ENCODE assay signal across 8 cellular contexts in the genomic region with DNA sequence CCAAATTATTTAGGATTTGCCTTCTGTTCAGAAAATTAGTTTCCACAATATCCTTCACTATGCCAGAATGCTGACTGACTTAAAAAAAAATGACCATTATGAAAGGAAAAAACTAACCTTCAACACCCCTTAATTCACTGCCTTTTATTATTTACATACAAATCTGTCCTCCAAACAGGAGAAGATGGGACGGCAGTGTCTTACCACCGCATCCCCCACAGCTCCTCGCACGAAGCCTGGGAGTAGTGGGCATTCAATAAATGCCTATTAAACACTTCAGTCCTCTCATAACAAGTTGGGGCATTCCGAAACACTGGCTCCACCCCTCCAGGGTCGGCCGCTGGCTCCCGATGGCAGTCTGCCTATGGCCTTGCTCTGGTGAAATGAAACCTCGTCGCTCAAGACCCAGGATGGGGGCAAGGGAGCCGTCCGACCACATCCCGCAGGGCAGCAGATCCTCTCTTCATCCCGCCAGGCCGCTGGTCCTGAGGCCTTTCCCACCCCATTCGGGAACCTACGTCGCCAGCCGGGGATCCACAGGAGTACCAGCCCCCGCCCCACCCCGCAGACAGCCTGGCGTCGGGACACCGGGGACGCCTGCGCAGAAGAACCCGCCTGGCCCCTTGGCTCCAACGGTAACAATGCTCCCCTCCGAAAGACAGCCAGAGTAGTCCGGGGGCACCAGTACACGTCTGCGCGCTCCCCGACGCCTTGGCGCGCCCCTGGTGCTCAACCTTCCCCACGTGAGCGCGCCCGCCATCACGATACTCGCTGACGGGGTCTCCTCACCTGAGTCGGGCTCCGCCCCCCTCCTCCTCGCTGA. TPM values are rescaled to one million over a fixed set of nuclear protein-coding genes. Genes with fewer than 3 reads are reported as not detected.
DNase-seq lines count a peak whose midpoint lies in the region; ATAC-seq and TF ChIP-seq lines count a peak whose summit lies in the region.

No MANE protein-coding gene starts in this region.

- peak overlapping the region; percentile 98 for H3K4me3 ChIP-seq in DOHH2 (ENCODE audit: low read length)
- peak overlapping the region; percentile 93 for H3K4me3 ChIP-seq in SK-N-MC
- peak overlapping the region; percentile 67 to 82 for H3K4me3 ChIP-seq in right atrium auricular region

- H3K36me3 ChIP-seq in DOHH2 (ENCODE audit: control insufficient read depth, low read length) (peaks cover 14% of the 10 kb centered on the region; the same call in 1 of the 2 replicates), SK-N-MC (ENCODE audit: insufficient read depth, low read length) (peaks cover 2% of the 10 kb centered on the region; the same call in 1 of the 2 replicates), right atrium auricular region (no peaks in the 10 kb centered on the region)

- H3K4me1 ChIP-seq in DOHH2 (ENCODE audit: control insufficient read depth, low read length) (peaks cover 34% of the 10 kb centered on the region), right atrium auricular region (peaks cover 0 to 35% of the 10 kb centered on the region in 2 donors)

- H3K9me2 ChIP-seq in DOHH2 (replicated peaks; ENCODE audit: control insufficient read depth, low read length): no peaks in the 10 kb centered on the region

- H3K4me2 ChIP-seq in DOHH2 (ENCODE audit: low read length): peak overlapping the region; percentile 86

- H3K9me3 ChIP-seq in DOHH2 (ENCODE audit: control insufficient read depth, insufficient read depth, low read length): no peaks in the 10 kb centered on the region
- no peaks in the 10 kb centered on the region for H3K9me3 ChIP-seq in SK-N-MC (ENCODE audit: low read depth, low read length)
- H3K9me3 ChIP-seq in right atrium auricular region: no peaks in the 10 kb centered on the region

- DNase-seq in HS-5 (ENCODE audit: low read depth) (peak; percentile 50), SK-N-MC (ENCODE audit: low read depth, low spot score) (no peak), amygdala (lab: John Stamatoyannopoulos, UW) (peak in 46 of 56 donors; percentile 19 to 88 (median 78)), right atrium auricular region (ENCODE audit: low spot score) (peak; percentile 82), renal cortical epithelial cell (ENCODE audit: low read depth) (peak; percentile 65), GM19240 (ENCODE audit: insufficient read length, low spot score) (no peak)

- H3K9ac ChIP-seq in SK-N-MC (ENCODE audit: insufficient read length): peak overlapping the region; percentile 84

- ATAC-seq in GM21367 (IDR thresholded peaks at IDR 0.05; ENCODE audit: unreplicated experiment): peak; percentile 24

- H3K79me2 ChIP-seq in DOHH2 (ENCODE audit: control insufficient read depth, low read length): peaks cover 54% of the 10 kb centered on the region

- H3F3A ChIP-seq in DOHH2 (ENCODE audit: control insufficient read depth, insufficient read depth): no peaks in the 10 kb centered on the region

- H3K27ac ChIP-seq in DOHH2 (ENCODE audit: low read depth, low read length): peak overlapping the region; percentile 74
- peak overlapping the region; percentile 93 for H3K27ac ChIP-seq in SK-N-MC
- H3K27ac ChIP-seq in right atrium auricular region: peak overlapping the region; percentile 98 to 99

- H3K27me3 ChIP-seq in DOHH2 (ENCODE audit: control insufficient read depth, low read length) (no peaks in the 10 kb centered on the region), right atrium auricular region (no peaks in the 10 kb centered on the region)

- TF ChIP-seq CTCF in DOHH2 (IDR thresholded peaks at IDR 0.05; ENCODE audit: low read depth, low read length, poor library complexity, severe bottlenecking) (no peak), right atrium auricular region (IDR thresholded peaks at IDR 0.05) (no peak)

- H4K20me1 ChIP-seq in DOHH2 (ENCODE audit: control insufficient read depth, insufficient read depth, low read depth, low read length): 0 out of 2 replicates have a peak, but pooled peaks cover 6% of the 10 kb centered on the region

RNA-seq across cellular contexts. Expression of gene ZBTB5, which starts 0.6 kb away (rescaled TPM):
- total RNA-seq in right atrium auricular region: 1 to 10 TPM; 4.9 to 9.9 TPM
- total RNA-seq in renal cortical epithelial cell: 8.3 and 21.3 TPM in 2 replicates

RNA-seq across cellular contexts. Expression of gene POLR1E, which starts 21.1 kb away (rescaled TPM):
- total RNA-seq in right atrium auricular region: 10 to 100 TPM in 1 of 2 donors, 1 to 10 TPM in 1; 9.6 to 13.3 TPM
- total RNA-seq in renal cortical epithelial cell: 23.1 and 27.0 TPM in 2 replicates

RNA-seq across cellular contexts. Expression of gene GRHPR, which starts 42.1 kb away (rescaled TPM):
- 100 to 1,000 TPM; 129 to 137 TPM for total RNA-seq in right atrium auricular region
- 152 and 169 TPM in 2 replicates for total RNA-seq in renal cortical epithelial cell

Comparison
In these comparisons a context has a peak if more than half of its experiments do, and no peak if none do; other contexts are left out.
1. DNase-seq: peak in HS-5 (single experiment), amygdala (46 of 56), right atrium auricular region (single experiment) and renal cortical epithelial cell (single experiment); none in SK-N-MC (single experiment) and GM19240 (single experiment).
2. Peak in every context shown above with its lines, with median percentiles within 50 percentile points of each other: H3K27ac ChIP-seq and H3K4me3 ChIP-seq.